8 cellular contexts compared by ENCODE assay signal in genomic region chr11:64304316-64305072, GRCh38. TPM values are rescaled to one million over a fixed set of nuclear protein-coding genes. Genes with fewer than 3 reads are reported as not detected.
DNase-seq lines count a peak whose midpoint lies in the region; ATAC-seq and TF ChIP-seq lines count a peak whose summit lies in the region.

No MANE protein-coding gene starts in this region.

- peak overlapping the region; percentile 43 to 60 (median 43) for H3K4me3 ChIP-seq in liver (ENCODE audit: low read depth in 1 of 3, low read length in 3 of 3)

- peaks cover 8 to 50% (median 39%) of the 10 kb centered on the region in 4 donors for H3K4me1 ChIP-seq in liver (ENCODE audit: control insufficient read depth in 4 of 4, insufficient read depth in 4 of 4, low read length in 3 of 4)

- H3K9me3 Mint-ChIP-seq in dendritic cell treated with granulocyte-macrophage colony-stimulating factor and Interleukin-4, amounts not matched to agents 40 ng/mL and 50 ng/mL, for 4 days: no peaks in the 10 kb centered on the region

- peaks cover 43% of the 10 kb centered on the region for H3K36me3 Mint-ChIP-seq in dendritic cell treated with granulocyte-macrophage colony-stimulating factor and Interleukin-4, amounts not matched to agents 40 ng/mL and 50 ng/mL, for 4 days (ENCODE audit: low read depth)

- H3K9ac ChIP-seq in liver (ENCODE audit: low read depth in 1 of 2, low read length in 2 of 2): peak overlapping the region; percentile 82 to 84

- peaks cover 54% of the 10 kb centered on the region for H3K4me1 Mint-ChIP-seq in dendritic cell treated with granulocyte-macrophage colony-stimulating factor and Interleukin-4, amounts not matched to agents 40 ng/mL and 50 ng/mL, for 4 days (ENCODE audit: low read depth)

- intact Hi-C loops in dendritic cell treated with granulocyte-macrophage colony-stimulating factor and Interleukin-4, amounts not matched to agents 40 ng/mL and 50 ng/mL, for 4 days (cut with micrococcal nuclease): loop anchor here (1.0 to 5.0 kb wide), 7 partner anchors 13 to 100 kb away; partner anchors contain the start of genes BAD, CCDC88B, GPR137 and PLCB3

- H3K27me3 ChIP-seq in liver (ENCODE audit: control insufficient read depth in 4 of 4, insufficient read depth in 4 of 4, low read length in 3 of 4): no peaks in the 10 kb centered on the region

- H3K4me3 Mint-ChIP-seq in dendritic cell treated with granulocyte-macrophage colony-stimulating factor and Interleukin-4, amounts not matched to agents 40 ng/mL and 50 ng/mL, for 4 days: peak overlapping the region; percentile 99

- H3K9me3 ChIP-seq in liver (ENCODE audit: control insufficient read depth in 4 of 4, low read length in 3 of 4): no peaks in the 10 kb centered on the region

- TF ChIP-seq RAD21 in liver (IDR thresholded peaks at IDR 0.05): peak; percentile 75 to 90

- H3K36me3 ChIP-seq in liver (ENCODE audit: control insufficient read depth in 4 of 4, insufficient read depth in 3 of 4, low read depth in 1 of 4, low read length in 3 of 4): no peaks in the 10 kb centered on the region

- H3K27ac ChIP-seq in C4-2B (peak overlapping the region; percentile 89), liver (ENCODE audit: low read depth in 1 of 2, low read length in 2 of 2) (peak overlapping the region; percentile 93 to 98)

- TF ChIP-seq CTCF in C4-2B (conservative IDR thresholded peaks at IDR 0.05) (peak; percentile 90), liver (IDR thresholded peaks at IDR 0.05; ENCODE audit: low read depth, low read length, missing input control) (peak; percentile 73)

- ATAC-seq in GM19324 (IDR thresholded peaks at IDR 0.05; ENCODE audit: low FRiP score, unreplicated experiment) (peak; percentile 24), HG03520 (IDR thresholded peaks at IDR 0.05; ENCODE audit: unreplicated experiment) (peak; percentile 26)

- under 1% methylated on average over 46 of the region's 46 CpGs for WGBS in liver

- peak; percentile 95 for DNase-seq in NCI-H69 (lab: John Stamatoyannopoulos, UW)
- DNase-seq in activated CD4-positive, alpha-beta T cell treated with anti-CD3 and anti-CD28 coated beads, Interleukin-2, amount 50 U/mL, for 24 hours (ENCODE audit: low read depth in 1 of 2, low spot score in 1 of 2): peak; percentile 88 to 91
- peak; percentile 95 for DNase-seq in stimulated activated CD4-positive, alpha-beta T cell treated with anti-CD3 and anti-CD28 coated beads, Interleukin-4, amount 100 ng/mL, for 24 hours

- H3K27ac Mint-ChIP-seq in dendritic cell treated with granulocyte-macrophage colony-stimulating factor and Interleukin-4, amounts not matched to agents 40 ng/mL and 50 ng/mL, for 4 days: peak overlapping the region; percentile 100

- H3K27me3 Mint-ChIP-seq in dendritic cell treated with granulocyte-macrophage colony-stimulating factor and Interleukin-4, amounts not matched to agents 40 ng/mL and 50 ng/mL, for 4 days: peaks cover 26% of the 10 kb centered on the region

TF ChIP-seq in liver, 16 proteins besides CTCF, POLR2A, EP300 and RAD21:
- TF ChIP-seq, protein P1, sequence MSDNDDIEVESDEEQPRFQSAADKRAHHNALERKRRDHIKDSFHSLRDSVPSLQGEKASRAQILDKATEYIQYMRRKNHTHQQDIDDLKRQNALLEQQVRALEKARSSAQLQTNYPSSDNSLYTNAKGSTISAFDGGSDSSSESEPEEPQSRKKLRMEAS (IDR thresholded peaks at IDR 0.05): peak; percentile 40
- TF ChIP-seq FOXA2 (IDR thresholded peaks at IDR 0.05) (no peak), JUND (IDR thresholded peaks at IDR 0.05) (peak in 1 of 2 donors; percentile 4), NR2F2 (IDR thresholded peaks at IDR 0.05) (peak; percentile 61), GABPA (IDR thresholded peaks at IDR 0.05 in 1 of 2, conservative IDR thresholded peaks at IDR 0.05 in 1 of 2) (peak in 1 of 2 donors; percentile 14), TAF1 (conservative IDR thresholded peaks at IDR 0.05) (peak; percentile 32), ZBTB33 (IDR thresholded peaks at IDR 0.05) (no peak), YY1 (IDR thresholded peaks at IDR 0.05) (peak; percentile 6), ATF3 (IDR thresholded peaks at IDR 0.05) (no peak), EGR1 (IDR thresholded peaks at IDR 0.05; ENCODE audit: low read depth in 2 of 2) (no peak), RXRA (IDR thresholded peaks at IDR 0.05) (peak; percentile 26 to 52), SP1 (IDR thresholded peaks at IDR 0.05) (peak; percentile 40)
- TF ChIP-seq, protein P2, sequence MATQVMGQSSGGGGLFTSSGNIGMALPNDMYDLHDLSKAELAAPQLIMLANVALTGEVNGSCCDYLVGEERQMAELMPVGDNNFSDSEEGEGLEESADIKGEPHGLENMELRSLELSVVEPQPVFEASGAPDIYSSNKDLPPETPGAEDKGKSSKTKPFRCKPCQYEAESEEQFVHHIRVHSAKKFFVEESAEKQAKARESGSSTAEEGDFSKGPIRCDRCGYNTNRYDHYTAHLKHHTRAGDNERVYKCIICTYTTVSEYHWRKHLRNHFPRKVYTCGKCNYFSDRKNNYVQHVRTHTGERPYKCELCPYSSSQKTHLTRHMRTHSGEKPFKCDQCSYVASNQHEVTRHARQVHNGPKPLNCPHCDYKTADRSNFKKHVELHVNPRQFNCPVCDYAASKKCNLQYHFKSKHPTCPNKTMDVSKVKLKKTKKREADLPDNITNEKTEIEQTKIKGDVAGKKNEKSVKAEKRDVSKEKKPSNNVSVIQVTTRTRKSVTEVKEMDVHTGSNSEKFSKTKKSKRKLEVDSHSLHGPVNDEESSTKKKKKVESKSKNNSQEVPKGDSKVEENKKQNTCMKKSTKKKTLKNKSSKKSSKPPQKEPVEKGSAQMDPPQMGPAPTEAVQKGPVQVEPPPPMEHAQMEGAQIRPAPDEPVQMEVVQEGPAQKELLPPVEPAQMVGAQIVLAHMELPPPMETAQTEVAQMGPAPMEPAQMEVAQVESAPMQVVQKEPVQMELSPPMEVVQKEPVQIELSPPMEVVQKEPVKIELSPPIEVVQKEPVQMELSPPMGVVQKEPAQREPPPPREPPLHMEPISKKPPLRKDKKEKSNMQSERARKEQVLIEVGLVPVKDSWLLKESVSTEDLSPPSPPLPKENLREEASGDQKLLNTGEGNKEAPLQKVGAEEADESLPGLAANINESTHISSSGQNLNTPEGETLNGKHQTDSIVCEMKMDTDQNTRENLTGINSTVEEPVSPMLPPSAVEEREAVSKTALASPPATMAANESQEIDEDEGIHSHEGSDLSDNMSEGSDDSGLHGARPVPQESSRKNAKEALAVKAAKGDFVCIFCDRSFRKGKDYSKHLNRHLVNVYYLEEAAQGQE (IDR thresholded peaks at IDR 0.05): peak; percentile 9

RNA-seq across cellular contexts. Expression of gene ESRRA, which starts 0.8 kb away (rescaled TPM):
- 10 to 100 TPM; 19.8 to 64.8 TPM for total RNA-seq in liver
- 10 to 100 TPM; 13.9 to 55.3 TPM for polyA plus RNA-seq in liver

RNA-seq across cellular contexts. Expression of gene CATSPERZ, which starts 4.3 kb away (rescaled TPM):
- under 1 TPM in 1 of 2 donors, not detected in 1; 0.42 TPM for total RNA-seq in liver
- polyA plus RNA-seq in liver: not detected

RNA-seq across cellular contexts. Expression of gene TRMT112, which starts 12.9 kb away (rescaled TPM):
- total RNA-seq in liver: 100 to 1,000 TPM in 1 of 2 donors, 10 to 100 TPM in 1; 52.5 to 137 TPM
- 100 to 1,000 TPM; 130 to 132 TPM for polyA plus RNA-seq in liver

RNA-seq across cellular contexts. Expression of gene KCNK4, which starts 13.4 kb away (rescaled TPM):
- not detected for total RNA-seq in liver
- polyA plus RNA-seq in liver: not detected

RNA-seq across cellular contexts. Expression of gene PRDX5, which starts 13.4 kb away (rescaled TPM):
- total RNA-seq in liver: 10 to 100 TPM; 66.8 to 93.4 TPM
- polyA plus RNA-seq in liver: 100 to 1,000 TPM; 176 to 201 TPM

Comparison
In these comparisons a context has a peak if more than half of its experiments do, and no peak if none do; other contexts are left out.
1. Peak in every context shown above with its lines: DNase-seq, ATAC-seq, H3K4me3 ChIP-seq and H3K27ac ChIP-seq.